Comparison of ENCODE assay signal across 1 cellular context in the genomic region with DNA sequence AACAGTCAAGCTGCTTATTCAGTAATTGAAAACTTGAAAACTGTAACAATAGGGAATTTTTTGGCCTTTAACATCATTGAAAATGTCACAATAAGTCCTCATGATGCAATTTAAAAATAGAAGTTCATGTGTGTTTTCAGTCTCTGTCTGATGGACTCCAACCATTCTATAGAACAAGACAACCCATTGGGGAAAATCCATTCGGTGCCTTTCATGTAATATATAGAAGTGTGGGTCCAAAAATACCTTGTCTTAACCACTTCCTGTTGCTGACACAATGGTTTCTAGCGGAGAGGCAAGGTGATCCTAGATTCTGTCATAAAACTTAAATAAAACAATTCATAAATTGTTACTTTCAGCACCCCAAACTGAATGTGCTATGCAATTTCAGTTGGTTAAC.
TF ChIP-seq lines count a peak whose summit lies in the region.

No MANE protein-coding gene starts in this region.

TF ChIP-seq in GM12878, 131 proteins besides CTCF, POLR2A, EP300 and RAD21 (continued from another document and continues in another):
- TF ChIP-seq SIN3A (IDR thresholded peaks at IDR 0.05; ENCODE audit: low read depth, low read length), result no peak
- TF ChIP-seq CEBPB (IDR thresholded peaks at IDR 0.05; ENCODE audit: borderline replicate concordance in 1 of 2, low read depth in 2 of 2, low read length in 2 of 2), result peak in 1 of 2 experiments; percentile 28; a peak in 1 of 4 replicates
- TF ChIP-seq JUNB (IDR thresholded peaks at IDR 0.05), result peak; percentile 75
- peak; percentile 45; the same call in 1 of the 2 replicates for TF ChIP-seq BCL11A (IDR thresholded peaks at IDR 0.05; ENCODE audit: low read depth, low read length)
- TF ChIP-seq CUX1 (IDR thresholded peaks at IDR 0.05; ENCODE audit: insufficient replicate concordance, low read depth, low read length), result no peak
- no peak for TF ChIP-seq FOXK2 (IDR thresholded peaks at IDR 0.05)
- TF ChIP-seq NR2C1 (IDR thresholded peaks at IDR 0.05), result no peak
- TF ChIP-seq ZNF24 (IDR thresholded peaks at IDR 0.05), result no peak
- TF ChIP-seq ESRRA (IDR thresholded peaks at IDR 0.05; ENCODE audit: low read length), result no peak
- no peak for TF ChIP-seq CEBPZ (IDR thresholded peaks at IDR 0.05; ENCODE audit: low read depth, low read length)
- TF ChIP-seq, protein P1, sequence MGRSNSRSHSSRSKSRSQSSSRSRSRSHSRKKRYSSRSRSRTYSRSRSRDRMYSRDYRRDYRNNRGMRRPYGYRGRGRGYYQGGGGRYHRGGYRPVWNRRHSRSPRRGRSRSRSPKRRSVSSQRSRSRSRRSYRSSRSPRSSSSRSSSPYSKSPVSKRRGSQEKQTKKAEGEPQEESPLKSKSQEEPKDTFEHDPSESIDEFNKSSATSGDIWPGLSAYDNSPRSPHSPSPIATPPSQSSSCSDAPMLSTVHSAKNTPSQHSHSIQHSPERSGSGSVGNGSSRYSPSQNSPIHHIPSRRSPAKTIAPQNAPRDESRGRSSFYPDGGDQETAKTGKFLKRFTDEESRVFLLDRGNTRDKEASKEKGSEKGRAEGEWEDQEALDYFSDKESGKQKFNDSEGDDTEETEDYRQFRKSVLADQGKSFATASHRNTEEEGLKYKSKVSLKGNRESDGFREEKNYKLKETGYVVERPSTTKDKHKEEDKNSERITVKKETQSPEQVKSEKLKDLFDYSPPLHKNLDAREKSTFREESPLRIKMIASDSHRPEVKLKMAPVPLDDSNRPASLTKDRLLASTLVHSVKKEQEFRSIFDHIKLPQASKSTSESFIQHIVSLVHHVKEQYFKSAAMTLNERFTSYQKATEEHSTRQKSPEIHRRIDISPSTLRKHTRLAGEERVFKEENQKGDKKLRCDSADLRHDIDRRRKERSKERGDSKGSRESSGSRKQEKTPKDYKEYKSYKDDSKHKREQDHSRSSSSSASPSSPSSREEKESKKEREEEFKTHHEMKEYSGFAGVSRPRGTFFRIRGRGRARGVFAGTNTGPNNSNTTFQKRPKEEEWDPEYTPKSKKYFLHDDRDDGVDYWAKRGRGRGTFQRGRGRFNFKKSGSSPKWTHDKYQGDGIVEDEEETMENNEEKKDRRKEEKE (IDR thresholded peaks at IDR 0.05), result no peak
- no peak for TF ChIP-seq SPI1 (IDR thresholded peaks at IDR 0.05; ENCODE audit: borderline replicate concordance, insufficient read depth, low read depth, low read length)
- no peak for TF ChIP-seq USF1 (IDR thresholded peaks at IDR 0.05; ENCODE audit: borderline replicate concordance, extremely low read length, insufficient read depth, low read depth, low read length)
- no peak for TF ChIP-seq KAT2A (conservative IDR thresholded peaks at IDR 0.05; ENCODE audit: control insufficient read depth, low read depth, low read length)
- TF ChIP-seq ETV6 (conservative IDR thresholded peaks at IDR 0.05 in 1 of 2, IDR thresholded peaks at IDR 0.05 in 1 of 2; ENCODE audit: borderline replicate concordance in 1 of 2, low read depth in 1 of 2), result peak in 1 of 2 experiments; percentile 70; a peak in 1 of 4 replicates
- no peak for TF ChIP-seq SREBF1 (IDR thresholded peaks at IDR 0.05; ENCODE audit: low read length)
- TF ChIP-seq, protein P2, sequence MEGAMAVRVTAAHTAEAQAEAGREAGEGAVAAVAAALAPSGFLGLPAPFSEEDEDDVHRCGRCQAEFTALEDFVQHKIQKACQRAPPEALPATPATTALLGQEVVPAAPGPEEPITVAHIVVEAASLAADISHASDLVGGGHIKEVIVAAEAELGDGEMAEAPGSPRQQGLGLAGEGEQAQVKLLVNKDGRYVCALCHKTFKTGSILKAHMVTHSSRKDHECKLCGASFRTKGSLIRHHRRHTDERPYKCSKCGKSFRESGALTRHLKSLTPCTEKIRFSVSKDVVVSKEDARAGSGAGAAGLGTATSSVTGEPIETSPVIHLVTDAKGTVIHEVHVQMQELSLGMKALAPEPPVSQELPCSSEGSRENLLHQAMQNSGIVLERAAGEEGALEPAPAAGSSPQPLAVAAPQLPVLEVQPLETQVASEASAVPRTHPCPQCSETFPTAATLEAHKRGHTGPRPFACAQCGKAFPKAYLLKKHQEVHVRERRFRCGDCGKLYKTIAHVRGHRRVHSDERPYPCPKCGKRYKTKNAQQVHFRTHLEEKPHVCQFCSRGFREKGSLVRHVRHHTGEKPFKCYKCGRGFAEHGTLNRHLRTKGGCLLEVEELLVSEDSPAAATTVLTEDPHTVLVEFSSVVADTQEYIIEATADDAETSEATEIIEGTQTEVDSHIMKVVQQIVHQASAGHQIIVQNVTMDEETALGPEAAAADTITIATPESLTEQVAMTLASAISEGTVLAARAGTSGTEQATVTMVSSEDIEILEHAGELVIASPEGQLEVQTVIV (IDR thresholded peaks at IDR 0.05; ENCODE audit: borderline replicate concordance, partially characterized antibody), result no peak
- no peak for TF ChIP-seq SUPT20H (IDR thresholded peaks at IDR 0.05; ENCODE audit: borderline replicate concordance, control insufficient read depth, low read depth, low read length)
- TF ChIP-seq RCOR1 (conservative IDR thresholded peaks at IDR 0.05; ENCODE audit: low read depth, low read length), result no peak
- TF ChIP-seq NR2F1 (conservative IDR thresholded peaks at IDR 0.05), result 0 out of 2 replicates have a peak, but pooled peaks have one; percentile 9
- peak; percentile 95 for TF ChIP-seq MEF2A (IDR thresholded peaks at IDR 0.05; ENCODE audit: insufficient read depth, low read depth, low read length)
- TF ChIP-seq ZNF207 (IDR thresholded peaks at IDR 0.05; ENCODE audit: borderline replicate concordance), result no peak
- TF ChIP-seq PBX3 (IDR thresholded peaks at IDR 0.05; ENCODE audit: insufficient replicate concordance, low read depth, low read length), result no peak
- TF ChIP-seq SUZ12 (IDR thresholded peaks at IDR 0.05; ENCODE audit: unreplicated experiment), result no peak
- TF ChIP-seq FOXM1 (IDR thresholded peaks at IDR 0.05; ENCODE audit: low read depth, low read length), result peak; percentile 90; the same call in 1 of the 2 replicates
- peak; percentile 70 for TF ChIP-seq DPF2 (IDR thresholded peaks at IDR 0.05)
- TF ChIP-seq, protein P3, sequence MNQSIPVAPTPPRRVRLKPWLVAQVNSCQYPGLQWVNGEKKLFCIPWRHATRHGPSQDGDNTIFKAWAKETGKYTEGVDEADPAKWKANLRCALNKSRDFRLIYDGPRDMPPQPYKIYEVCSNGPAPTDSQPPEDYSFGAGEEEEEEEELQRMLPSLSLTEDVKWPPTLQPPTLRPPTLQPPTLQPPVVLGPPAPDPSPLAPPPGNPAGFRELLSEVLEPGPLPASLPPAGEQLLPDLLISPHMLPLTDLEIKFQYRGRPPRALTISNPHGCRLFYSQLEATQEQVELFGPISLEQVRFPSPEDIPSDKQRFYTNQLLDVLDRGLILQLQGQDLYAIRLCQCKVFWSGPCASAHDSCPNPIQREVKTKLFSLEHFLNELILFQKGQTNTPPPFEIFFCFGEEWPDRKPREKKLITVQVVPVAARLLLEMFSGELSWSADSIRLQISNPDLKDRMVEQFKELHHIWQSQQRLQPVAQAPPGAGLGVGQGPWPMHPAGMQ (IDR thresholded peaks at IDR 0.05; ENCODE audit: borderline replicate concordance), result no peak
- TF ChIP-seq IRF4 (IDR thresholded peaks at IDR 0.05; ENCODE audit: low read depth, low read length), result no peak
- no peak for TF ChIP-seq KDM1A (IDR thresholded peaks at IDR 0.05; ENCODE audit: borderline replicate concordance)
- peak; percentile 74; the same call in 1 of the 2 replicates for TF ChIP-seq ZBED1 (IDR thresholded peaks at IDR 0.05; ENCODE audit: borderline replicate concordance)
- TF ChIP-seq TAF1 (IDR thresholded peaks at IDR 0.05; ENCODE audit: borderline replicate concordance, low read depth, low read length), result no peak
- TF ChIP-seq, protein P4, sequence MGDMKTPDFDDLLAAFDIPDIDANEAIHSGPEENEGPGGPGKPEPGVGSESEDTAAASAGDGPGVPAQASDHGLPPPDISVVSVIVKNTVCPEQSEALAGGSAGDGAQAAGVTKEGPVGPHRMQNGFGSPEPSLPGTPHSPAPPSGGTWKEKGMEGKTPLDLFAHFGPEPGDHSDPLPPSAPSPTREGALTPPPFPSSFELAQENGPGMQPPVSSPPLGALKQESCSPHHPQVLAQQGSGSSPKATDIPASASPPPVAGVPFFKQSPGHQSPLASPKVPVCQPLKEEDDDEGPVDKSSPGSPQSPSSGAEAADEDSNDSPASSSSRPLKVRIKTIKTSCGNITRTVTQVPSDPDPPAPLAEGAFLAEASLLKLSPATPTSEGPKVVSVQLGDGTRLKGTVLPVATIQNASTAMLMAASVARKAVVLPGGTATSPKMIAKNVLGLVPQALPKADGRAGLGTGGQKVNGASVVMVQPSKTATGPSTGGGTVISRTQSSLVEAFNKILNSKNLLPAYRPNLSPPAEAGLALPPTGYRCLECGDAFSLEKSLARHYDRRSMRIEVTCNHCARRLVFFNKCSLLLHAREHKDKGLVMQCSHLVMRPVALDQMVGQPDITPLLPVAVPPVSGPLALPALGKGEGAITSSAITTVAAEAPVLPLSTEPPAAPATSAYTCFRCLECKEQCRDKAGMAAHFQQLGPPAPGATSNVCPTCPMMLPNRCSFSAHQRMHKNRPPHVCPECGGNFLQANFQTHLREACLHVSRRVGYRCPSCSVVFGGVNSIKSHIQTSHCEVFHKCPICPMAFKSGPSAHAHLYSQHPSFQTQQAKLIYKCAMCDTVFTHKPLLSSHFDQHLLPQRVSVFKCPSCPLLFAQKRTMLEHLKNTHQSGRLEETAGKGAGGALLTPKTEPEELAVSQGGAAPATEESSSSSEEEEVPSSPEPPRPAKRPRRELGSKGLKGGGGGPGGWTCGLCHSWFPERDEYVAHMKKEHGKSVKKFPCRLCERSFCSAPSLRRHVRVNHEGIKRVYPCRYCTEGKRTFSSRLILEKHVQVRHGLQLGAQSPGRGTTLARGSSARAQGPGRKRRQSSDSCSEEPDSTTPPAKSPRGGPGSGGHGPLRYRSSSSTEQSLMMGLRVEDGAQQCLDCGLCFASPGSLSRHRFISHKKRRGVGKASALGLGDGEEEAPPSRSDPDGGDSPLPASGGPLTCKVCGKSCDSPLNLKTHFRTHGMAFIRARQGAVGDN (IDR thresholded peaks at IDR 0.05), result no peak
- no peak for TF ChIP-seq POU2F2 (IDR thresholded peaks at IDR 0.05; ENCODE audit: borderline replicate concordance, low read depth, low read length)
